16 cellular contexts compared by ENCODE assay signal in the genomic region with DNA sequence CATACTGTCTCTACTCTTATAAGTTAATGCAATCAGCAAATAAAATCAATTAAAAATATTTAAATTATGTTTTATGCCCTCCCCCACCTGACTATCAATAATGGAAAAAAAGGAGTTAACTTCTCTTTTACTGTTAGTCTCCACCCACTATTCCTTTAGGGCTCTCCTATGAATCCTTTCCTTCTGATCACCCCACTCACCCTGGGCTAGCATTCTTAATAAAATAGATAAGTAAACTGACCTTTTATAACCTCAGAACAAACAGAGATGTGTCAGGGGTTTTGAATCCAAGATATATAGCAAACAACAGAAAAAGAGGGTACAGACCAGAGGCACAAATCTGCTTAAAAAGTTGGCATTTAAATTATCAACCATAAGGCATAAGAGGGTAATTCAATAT.
"Had no signal": no experiment of that assay in that cellular context is flagged by ENCODE, and none has a peak within 500 bp of the region (broad histone marks: within the 10 kb centered on the region; RNA-seq: fewer than 3 reads in every experiment).

No MANE protein-coding gene starts in this region.

- H3K27ac Mint-ChIP-seq: T-helper 17 cell had no signal

- H3K27ac ChIP-seq: esophagus muscularis mucosa, left lung, thoracic aorta had no signal

- H3K27me3 Mint-ChIP-seq: T-helper 17 cell had no signal

- H3K9me3 ChIP-seq: esophagus muscularis mucosa, left lung, right atrium auricular region, thoracic aorta had no signal

- DNase-seq: activated CD4-positive, alpha-beta T cell treated with anti-CD3 and anti-CD28 coated beads, Interleukin-2, amount 50 U/mL, for 1 hour; activated naive CD4-positive, alpha-beta T cell treated with anti-CD3 and anti-CD28 coated beads, Interleukin-2, amount 50 U/mL, for 16 hours; activated T-cell treated with anti-CD3 and anti-CD28 coated beads, Interleukin-2, amount 50 U/mL, for 1 hour; amygdala; dorsolateral prefrontal cortex; foreskin fibroblast; head of caudate nucleus; islet precursor cell; left lung; posterior cingulate gyrus; stimulated activated CD4-positive, alpha-beta T cell treated with anti-CD3 and anti-CD28 coated beads, Interleukin-12 subunit alpha, Interleukin-12 subunit beta, amount 100 ng/mL, for 4 hours; stimulated activated naive CD8-positive, alpha-beta T cell treated with anti-CD3 and anti-CD28 coated beads, Interleukin-15, Interleukin-2, amounts not matched to agents 100 U/mL and 50 U/mL, for 24 hours; T-helper 17 cell had no signal

- H3K27me3 ChIP-seq: dorsolateral prefrontal cortex, esophagus muscularis mucosa, left lung, right atrium auricular region had no signal

- H3K4me3 ChIP-seq: dorsolateral prefrontal cortex, left lung, right atrium auricular region, thoracic aorta had no signal

- H3K36me3 ChIP-seq: esophagus muscularis mucosa, left lung, right atrium auricular region, thoracic aorta had no signal

- ATAC-seq: left lung; stimulated activated naive CD8-positive, alpha-beta T cell treated with anti-CD3 and anti-CD28 coated beads, Interleukin-15, Interleukin-2, amounts not matched to agents 100 U/mL and 50 U/mL, for 24 hours; T-helper 17 cell had no signal

- H3K4me3 Mint-ChIP-seq: T-helper 17 cell had no signal
